ENCODE assay signal across 1 cellular context in the genomic region with DNA sequence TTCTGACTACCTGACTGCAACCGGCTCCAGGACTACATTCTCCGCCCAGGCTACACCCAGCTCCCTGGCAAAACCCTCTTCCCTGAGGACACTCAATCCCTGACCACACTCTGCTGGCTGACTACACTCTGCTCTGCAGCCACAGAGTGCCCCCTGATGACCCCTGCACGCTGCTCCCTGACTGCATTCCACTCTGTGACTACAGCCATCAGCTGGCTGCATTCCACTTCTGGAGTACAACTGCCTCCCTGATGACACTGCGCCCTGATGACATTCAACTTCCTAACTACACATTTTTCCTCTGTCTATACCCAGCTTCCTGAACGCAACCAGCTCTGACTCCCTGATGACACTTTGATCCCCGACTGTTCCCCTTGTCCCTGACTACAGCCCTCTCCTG.
TF ChIP-seq lines count a peak whose summit lies in the region.

No MANE protein-coding gene starts in this region.

TF ChIP-seq in GM23338, 12 proteins besides CTCF, POLR2A, EP300 and RAD21 (continued from another document):
- TF ChIP-seq ZNF462 (CRISPR knock-in tag; IDR thresholded peaks at IDR 0.05), result no peak
